23 cellular contexts compared by ENCODE assay signal in genomic region chr9:98854206-98854756, GRCh38. TPM values are rescaled to one million over a fixed set of nuclear protein-coding genes. Genes with fewer than 3 reads are reported as not detected.
DNase-seq lines count a peak whose midpoint lies in the region; ATAC-seq, FAIRE-seq and TF ChIP-seq lines count a peak whose summit lies in the region.
"Had no signal": no experiment of that assay in that cellular context is flagged by ENCODE, and none has a peak within 500 bp of the region (broad histone marks: within the 10 kb centered on the region; RNA-seq: fewer than 3 reads in every experiment).

No MANE protein-coding gene starts in this region.

- H3K79me2 ChIP-seq in astrocyte (ENCODE audit: insufficient read depth, low read length) = no peaks in the 10 kb centered on the region
- H3K79me2 ChIP-seq: hepatocyte had no signal

- no peak overlapping the region for H3K4ac ChIP-seq in mesenchymal stem cell (ENCODE audit: low read depth in 1 of 2, low read length in 2 of 2)

- H3K27me3 Mint-ChIP-seq in HFFc6 (ENCODE audit: insufficient read depth) (peaks cover 7% of the 10 kb centered on the region; the same call in 1 of the 2 replicates), astrocyte (ENCODE audit: low read depth, unreplicated experiment) (peaks cover 4% of the 10 kb centered on the region)

- peak; percentile 70 for DNase-seq in AG09319 (ENCODE audit: extremely low read depth, low read depth)
- DNase-seq in HFFc6 = peak; percentile 76
- DNase-seq in astrocyte (ENCODE audit: low read depth) = peak; percentile 73
- no peak for DNase-seq in mesenchymal stem cell
- DNase-seq in aorta = no peak
- no peak for DNase-seq in amygdala (lab: John Stamatoyannopoulos, UW)
- DNase-seq: activated CD4-positive, alpha-beta T cell treated with anti-CD3 and anti-CD28 coated beads, Interleukin-2, amount 50 U/mL, for 1 hour; CD4-positive, CD25-positive, alpha-beta regulatory T cell; gastrocnemius medialis; immature natural killer cell; NCI-H1092; NCI-H2081; OCI-M1; psoas muscle; T-helper 9 cell; upper lobe of left lung had no signal

- H3K27ac ChIP-seq in astrocyte (ENCODE audit: low read depth, low read length) (no peak overlapping the region), mesenchymal stem cell (ENCODE audit: low read length, poor library complexity, severe bottlenecking) (no peak overlapping the region), aorta (ENCODE audit: low read depth in 1 of 2, low read length in 2 of 2) (no peak overlapping the region)
- H3K27ac ChIP-seq: A549, gastrocnemius medialis, hepatocyte, psoas muscle, upper lobe of left lung had no signal

- H3K36me3 ChIP-seq in astrocyte (ENCODE audit: insufficient read depth, low read length) (no peaks in the 10 kb centered on the region), mesenchymal stem cell (ENCODE audit: control insufficient read depth in 1 of 2, insufficient read depth in 2 of 2, low read depth in 1 of 2, low read length in 2 of 2) (peaks cover 0 to 4% of the 10 kb centered on the region in 2 experiments), aorta (ENCODE audit: control insufficient read depth in 1 of 2, insufficient read depth in 2 of 2, low read length in 1 of 2) (no peaks in the 10 kb centered on the region)
- H3K36me3 ChIP-seq: gastrocnemius medialis, upper lobe of left lung had no signal

- no peak overlapping the region for H2AK5ac ChIP-seq in mesenchymal stem cell (ENCODE audit: low read length, severe bottlenecking)

- no peak overlapping the region for H3K23ac ChIP-seq in mesenchymal stem cell (ENCODE audit: low read length in 2 of 2)

- H2AFZ ChIP-seq in astrocyte (ENCODE audit: low read depth, low read length) (no peak overlapping the region), mesenchymal stem cell (ENCODE audit: low read depth, low read length) (no peak overlapping the region)
- H2AFZ ChIP-seq: hepatocyte had no signal

- ATAC-seq in aorta (ENCODE audit: low FRiP score) (no peak), GM19467 (IDR thresholded peaks at IDR 0.05; ENCODE audit: unreplicated experiment) (no peak), GM18511 (IDR thresholded peaks at IDR 0.05; ENCODE audit: unreplicated experiment) (no peak)
- ATAC-seq: A549, gastrocnemius medialis, psoas muscle had no signal

- H3K36me3 Mint-ChIP-seq in HFFc6 (ENCODE audit: low read depth) (0 out of 2 replicates have a peak, but pooled peaks cover 5% of the 10 kb centered on the region), astrocyte (ENCODE audit: low read depth, unreplicated experiment) (no peaks in the 10 kb centered on the region)

- intact Hi-C loops in aorta (cut with DNase I) = loop anchor here in 1 of 2 donors (10.0 kb wide), 1 partner anchor 291 kb away; no protein-coding TSS in a partner anchor

- H3K27ac Mint-ChIP-seq in HFFc6 (peak overlapping the region; percentile 54), astrocyte (ENCODE audit: unreplicated experiment) (no peak overlapping the region)
- H3K27ac Mint-ChIP-seq: activated naive CD4-positive, alpha-beta T cell treated with anti-CD3 and anti-CD28 coated beads, Interleukin-2, amount 50 U/mL, for 24 hours; CD4-positive, CD25-positive, alpha-beta regulatory T cell; immature natural killer cell had no signal

- H3K9me3 Mint-ChIP-seq in HFFc6 = no peaks in the 10 kb centered on the region
- peaks cover 1% of the 10 kb centered on the region for H3K9me3 Mint-ChIP-seq in astrocyte (ENCODE audit: unreplicated experiment)
- H3K9me3 Mint-ChIP-seq: activated naive CD4-positive, alpha-beta T cell treated with anti-CD3 and anti-CD28 coated beads, Interleukin-2, amount 50 U/mL, for 24 hours had no signal

- H4K8ac ChIP-seq in mesenchymal stem cell (ENCODE audit: low read length) = no peak overlapping the region

- no peak overlapping the region for H2BK12ac ChIP-seq in mesenchymal stem cell (ENCODE audit: low read length in 2 of 2)

- H3K4me1 ChIP-seq in astrocyte (ENCODE audit: insufficient read depth, low read length) = no peaks in the 10 kb centered on the region
- no peaks in the 10 kb centered on the region for H3K4me1 ChIP-seq in mesenchymal stem cell (ENCODE audit: control insufficient read depth, insufficient read depth, low read depth, low read length)
- H3K4me1 ChIP-seq in aorta (ENCODE audit: control insufficient read depth in 1 of 2, insufficient read depth in 2 of 2, low read length in 2 of 2) = no peaks in the 10 kb centered on the region
- H3K4me1 ChIP-seq: A549, gastrocnemius medialis, psoas muscle, upper lobe of left lung had no signal

- H2BK120ac ChIP-seq in mesenchymal stem cell (ENCODE audit: low read depth, low read length) = no peak overlapping the region

- H3K27me3 ChIP-seq in astrocyte (ENCODE audit: insufficient read depth, low read length) = peaks cover 3% of the 10 kb centered on the region
- peaks cover 3 to 8% of the 10 kb centered on the region in 2 experiments for H3K27me3 ChIP-seq in mesenchymal stem cell (ENCODE audit: control insufficient read depth in 1 of 2, insufficient read depth in 1 of 2, low read length in 2 of 2)
- no peaks in the 10 kb centered on the region for H3K27me3 ChIP-seq in aorta (ENCODE audit: control insufficient read depth in 1 of 2, insufficient read depth in 2 of 2, low read length in 1 of 2)
- H3K27me3 ChIP-seq: gastrocnemius medialis, hepatocyte, upper lobe of left lung had no signal

- H4K20me1 ChIP-seq in astrocyte (ENCODE audit: insufficient read depth, low read length) = no peaks in the 10 kb centered on the region

- H3K4me3 ChIP-seq in astrocyte (ENCODE audit: insufficient read depth, low read depth, low read length) (no peak overlapping the region), mesenchymal stem cell (ENCODE audit: insufficient read depth in 1 of 2, low read depth in 1 of 2, low read length in 2 of 2) (no peak overlapping the region), aorta (ENCODE audit: low read length in 2 of 2) (no peak overlapping the region)
- H3K4me3 ChIP-seq: A549, gastrocnemius medialis, hepatocyte, psoas muscle, upper lobe of left lung had no signal

- no peaks in the 10 kb centered on the region for H3K9me3 ChIP-seq in astrocyte (ENCODE audit: insufficient read depth, low read depth, low read length)
- H3K9me3 ChIP-seq in mesenchymal stem cell (ENCODE audit: control insufficient read depth, low read length) = peaks cover 4% of the 10 kb centered on the region
- peaks cover 3% of the 10 kb centered on the region for H3K9me3 ChIP-seq in aorta (ENCODE audit: control insufficient read depth, low read length)
- H3K9me3 ChIP-seq: upper lobe of left lung had no signal

- H3K14ac ChIP-seq in mesenchymal stem cell (ENCODE audit: low read length in 2 of 2) = no peak overlapping the region

- H3K79me1 ChIP-seq in mesenchymal stem cell (replicated peaks; ENCODE audit: low read length, poor library complexity, severe bottlenecking) = no peaks in the 10 kb centered on the region

- H3K4me2 ChIP-seq in astrocyte (ENCODE audit: low read length) (no peak overlapping the region), mesenchymal stem cell (ENCODE audit: low read length, poor library complexity, severe bottlenecking) (no peak overlapping the region)
- H3K4me2 ChIP-seq: A549, hepatocyte had no signal

- no peak overlapping the region for H4K91ac ChIP-seq in mesenchymal stem cell (ENCODE audit: low read length)

- H3K4me1 Mint-ChIP-seq in HFFc6 (ENCODE audit: low read depth) = peaks cover 47% of the 10 kb centered on the region
- H3K4me1 Mint-ChIP-seq in astrocyte (ENCODE audit: low read depth, unreplicated experiment) = peaks cover 2% of the 10 kb centered on the region
- H3K4me1 Mint-ChIP-seq: activated naive CD4-positive, alpha-beta T cell treated with anti-CD3 and anti-CD28 coated beads, Interleukin-2, amount 50 U/mL, for 24 hours; immature natural killer cell had no signal

- no peak overlapping the region; the same call in 1 of the 2 replicates for H3K4me3 Mint-ChIP-seq in HFFc6
- no peak overlapping the region for H3K4me3 Mint-ChIP-seq in astrocyte (ENCODE audit: unreplicated experiment)
- H3K4me3 Mint-ChIP-seq: activated naive CD4-positive, alpha-beta T cell treated with anti-CD3 and anti-CD28 coated beads, Interleukin-2, amount 50 U/mL, for 24 hours; immature natural killer cell had no signal

- no peak overlapping the region for H2BK15ac ChIP-seq in mesenchymal stem cell (ENCODE audit: low read depth, poor library complexity, severe bottlenecking)

- H3K9ac ChIP-seq in astrocyte (ENCODE audit: low read length) = no peak overlapping the region
- H3K9ac ChIP-seq in mesenchymal stem cell (ENCODE audit: low read length) = peak overlapping the region; percentile 17

- FAIRE-seq in astrocyte (lab: Jason Lieb, UNC) = no peak
- FAIRE-seq: A549, endothelial cell of umbilical vein, H54 had no signal

- no peak overlapping the region for H3K18ac ChIP-seq in mesenchymal stem cell (ENCODE audit: low read depth in 1 of 2, low read length in 2 of 2)

- TF ChIP-seq CTCF in AG09319 (IDR thresholded peaks at IDR 0.05; ENCODE audit: low read depth, low read length) (no peak), HFFc6 (IDR thresholded peaks at IDR 0.05) (no peak), astrocyte (IDR thresholded peaks at IDR 0.05; ENCODE audit: insufficient read depth, low read depth, low read length) (no peak)

- 80% methylated on average over 3 of the region's 3 CpGs for WGBS in mesenchymal stem cell
- 92 to 93% methylated on average over 3 of the region's 3 CpGs for WGBS in aorta, 2 donors

- no peak overlapping the region for H2BK5ac ChIP-seq in mesenchymal stem cell (ENCODE audit: low read depth, low read length, poor library complexity, severe bottlenecking)

RNA-seq across cellular contexts. Expression of gene GALNT12, which starts 46.8 kb away (rescaled TPM):
- total RNA-seq in HFFc6 (2021; fragmentation: NEBNext Ultra II Directional; extraction: Animal tissue kit (Norgen Biotek cat#: 25700)) = under 1 TPM in 4 of 6 experiments, not detected in 2; 0.07 to 0.32 (median 0.15) TPM
- 1.7 TPM in 2 replicates for total RNA-seq in astrocyte
- 0.68 TPM for polyA plus RNA-seq in mesenchymal stem cell (2013, experiment 1 of 2)
- 0.67 TPM for polyA plus RNA-seq in mesenchymal stem cell (2013, experiment 2 of 2)
- 10 to 100 TPM in 1 of 2 donors, 1 to 10 TPM in 1; 3.3 to 12.6 TPM for total RNA-seq in aorta
- 1 to 10 TPM; 2.9 to 4.9 TPM for polyA plus RNA-seq in aorta

RNA-seq across cellular contexts. Expression of gene ANKS6, which starts 57.9 kb away (rescaled TPM):
- 10 to 100 TPM; 12.7 to 16.6 (median 14.8) TPM for total RNA-seq in HFFc6 (2021; fragmentation: NEBNext Ultra II Directional; extraction: Animal tissue kit (Norgen Biotek cat#: 25700))
- total RNA-seq in astrocyte (15.6 and 16.7 TPM in 2 replicates), aorta (10 to 100 TPM; 19.5 to 21.9 TPM)
- 12.3 TPM for polyA plus RNA-seq in mesenchymal stem cell (2013, experiment 1 of 2)
- 11.9 TPM for polyA plus RNA-seq in mesenchymal stem cell (2013, experiment 2 of 2)
- 10 to 100 TPM in 1 of 2 donors, 1 to 10 TPM in 1; 8.4 to 23.8 TPM for polyA plus RNA-seq in aorta

Comparison
In these comparisons a context has a peak if more than half of its experiments do, and no peak if none do; other contexts are left out.
1. DNase-seq: peak in AG09319 (single experiment), HFFc6 (single experiment) and astrocyte (single experiment); none in mesenchymal stem cell (single experiment), aorta (0 of 2) and amygdala (0 of 56).